28 cellular contexts compared by ENCODE assay signal in the genomic region with DNA sequence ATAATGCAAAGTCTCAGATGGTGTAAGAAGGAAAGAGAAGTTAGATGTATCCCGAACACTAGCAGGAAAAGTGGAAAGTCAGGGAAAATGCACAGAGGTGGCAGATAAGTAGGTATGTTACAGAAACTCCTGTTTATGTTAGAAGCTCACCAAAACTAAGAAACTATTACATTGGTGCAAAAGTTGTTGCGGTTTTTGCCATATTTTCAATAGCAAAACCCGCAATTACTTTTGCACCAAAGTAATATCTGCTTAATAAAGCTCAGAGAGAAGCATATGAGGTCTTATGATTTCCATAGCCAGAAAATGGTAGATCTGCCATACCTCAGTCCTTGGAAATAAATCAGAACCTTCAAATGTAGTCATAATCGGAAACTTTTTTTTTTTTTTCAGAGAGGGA.
"Had no signal": no experiment of that assay in that cellular context is flagged by ENCODE, and none has a peak within 500 bp of the region (broad histone marks: within the 10 kb centered on the region; RNA-seq: fewer than 3 reads in every experiment).

No MANE protein-coding gene starts in this region.

- H3K9ac ChIP-seq: neural progenitor cell, parathyroid adenoma had no signal

- H3K4me3 ChIP-seq: neural progenitor cell, ovary, psoas muscle, skin epidermis, smooth muscle cell, spleen, suprapubic skin, testis, tibial artery, transverse colon, upper lobe of right lung, uterus had no signal

- H3K9me3 ChIP-seq: ovary, psoas muscle, suprapubic skin, testis, transverse colon, uterus had no signal

- ATAC-seq: natural killer cell; psoas muscle; right cardiac atrium; sciatic nerve; stimulated activated memory B cell treated with anti-CD40 and anti-IgM and Interleukin-4, amounts not matched to agents 10 μg/mL and 1 μg/mL and 100 μg/mL, for 72 hours; stimulated activated naive CD8-positive, alpha-beta T cell treated with anti-CD3 and anti-CD28 coated beads, Interleukin-15, amount 100 ng/mL, for 72 hours; stimulated activated naive CD8-positive, alpha-beta T cell treated with anti-CD3 and anti-CD28 coated beads, Interleukin-15, Interleukin-2, amounts not matched to agents 100 U/mL and 50 U/mL, for 24 hours; upper lobe of right lung had no signal

- H2AFZ ChIP-seq: neural progenitor cell, parathyroid adenoma had no signal

- H3K79me2 ChIP-seq: parathyroid adenoma had no signal

- H3K36me3 ChIP-seq: neural progenitor cell, ovary, spleen, suprapubic skin, tibial artery, transverse colon, upper lobe of right lung, uterus had no signal

- H3K27ac ChIP-seq: neural progenitor cell, ovary, parathyroid adenoma, psoas muscle, skin epidermis, spleen, suprapubic skin, testis, tibial artery, transverse colon, upper lobe of right lung, uterus had no signal

- H3K27me3 ChIP-seq: neural progenitor cell, ovary, spleen, suprapubic skin, testis, tibial artery, transverse colon, upper lobe of right lung, uterus had no signal

- H3K4me2 ChIP-seq: neural progenitor cell, smooth muscle cell had no signal

- H3K4me1 ChIP-seq: neural progenitor cell, parathyroid adenoma, psoas muscle, spleen, suprapubic skin, testis, tibial artery, transverse colon, upper lobe of right lung, uterus had no signal

- DNase-seq: natural killer cell; occipital lobe; ovary; posterior cingulate gyrus; psoas muscle; right cardiac atrium; spleen; stimulated activated CD4-positive, alpha-beta T cell treated with anti-CD3 and anti-CD28 coated beads, Interleukin-12 subunit alpha, Interleukin-12 subunit beta, amount 100 ng/mL, for 4 hours; stimulated activated CD4-positive, alpha-beta T cell treated with anti-CD3 and anti-CD28 coated beads, Interleukin-1b, Interleukin-23, amount 100 ng/mL, for 48 hours; stimulated activated CD4-positive, alpha-beta T cell treated with anti-CD3 and anti-CD28 coated beads, Interleukin-4, amount 100 ng/mL, for 1 hour; stimulated activated CD4-positive, alpha-beta T cell treated with anti-CD3 and anti-CD28 coated beads, Interleukin-4, amount 100 ng/mL, for 4 hours; stimulated activated CD8-positive, alpha-beta memory T cell treated with anti-CD3 and anti-CD28 coated beads, Interleukin-4, amount 100 ng/mL, for 48 hours; stimulated activated naive CD4-positive, alpha-beta T cell; stimulated activated naive CD8-positive, alpha-beta T cell treated with anti-CD3 and anti-CD28 coated beads, Interleukin-15, amount 100 ng/mL, for 72 hours; stimulated activated naive CD8-positive, alpha-beta T cell treated with anti-CD3 and anti-CD28 coated beads, Interleukin-15, Interleukin-2, amounts not matched to agents 100 U/mL and 50 U/mL, for 24 hours; substantia nigra; testis; tibial artery; transverse colon; upper lobe of right lung; uterus had no signal
